4 cellular contexts compared by ENCODE assay signal in the genomic region with DNA sequence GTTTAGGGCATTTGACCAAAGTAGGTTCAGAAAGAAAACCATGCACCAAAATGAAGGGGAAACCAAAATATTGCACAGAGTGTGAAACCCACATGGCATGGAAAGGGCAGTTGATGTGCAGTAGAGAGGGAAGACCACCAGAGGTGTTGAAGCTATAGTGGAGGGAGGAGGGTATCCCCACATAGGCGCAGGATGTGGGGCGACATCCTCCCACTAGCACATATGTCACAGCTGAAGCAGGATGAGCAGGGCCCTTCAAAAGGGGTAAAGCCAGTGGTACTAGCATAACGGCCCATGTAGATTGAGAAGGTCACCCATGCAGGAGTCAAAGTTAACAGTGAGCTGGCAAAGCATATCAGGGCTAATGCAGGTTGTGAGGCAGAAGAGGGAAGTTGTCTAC.
A peak's percentile ranks its signal among the peaks of the same experiment; 100 is the strongest.
DNase-seq lines count a peak whose midpoint lies in the region; ATAC-seq, FAIRE-seq and TF ChIP-seq lines count a peak whose summit lies in the region.
"Not testable (repeated sequence)": the region's sequence is repeated elsewhere in the genome, so short reads cannot be mapped to it uniquely, and the experiment has no call there.

No MANE protein-coding gene starts in this region.

- peak; percentile 46 for FAIRE-seq in urothelium cell line (lab: Jason Lieb, UNC)

- TF ChIP-seq CTCF in OCI-LY7 (conservative IDR thresholded peaks at IDR 0.05; ENCODE audit: low read length): not testable (repeated sequence)

- not testable (repeated sequence) for H3K9me2 ChIP-seq in OCI-LY7 (ENCODE audit: insufficient read depth, low read length)

- H3K79me2 ChIP-seq in OCI-LY7 (ENCODE audit: insufficient read depth, low read depth, low read length): not testable (repeated sequence)

- H3K27ac ChIP-seq in OCI-LY7 (ENCODE audit: low read depth, low read length, poor library complexity, severe bottlenecking): not testable (repeated sequence)

- intact Hi-C loops in OCI-LY7 (cut with micrococcal nuclease; ENCODE audit: unreplicated experiment): not testable (repeated sequence)

- POLR2A ChIA-PET in OCI-LY7 (lab: Charles Lee): not testable (repeated sequence)

- H3K9me3 ChIP-seq in OCI-LY7 (ENCODE audit: low read length): not testable (repeated sequence)

- not testable (repeated sequence) for H3K4me2 ChIP-seq in OCI-LY7 (ENCODE audit: low read length)

- not testable (repeated sequence) for H3K36me3 ChIP-seq in OCI-LY7 (ENCODE audit: insufficient read depth, low read length)

- DNase-seq in OCI-LY7 (ENCODE audit: low spot score); activated naive CD8-positive, alpha-beta T cell treated with anti-CD3 and anti-CD28 coated beads, Interleukin-2, amount 50 U/mL, for 24 hours; immature natural killer cell; urothelium cell line (ENCODE audit: low spot score): not testable (repeated sequence)

- H3K4me3 Mint-ChIP-seq in activated naive CD8-positive, alpha-beta T cell treated with anti-CD3 and anti-CD28 coated beads, Interleukin-2, amount 50 U/mL, for 24 hours: not testable (repeated sequence)
- H3K4me3 Mint-ChIP-seq in immature natural killer cell: peak overlapping the region in 2 of 5 donors; percentile 24 to 60

- not testable (repeated sequence) for H3K27ac Mint-ChIP-seq in activated naive CD8-positive, alpha-beta T cell treated with anti-CD3 and anti-CD28 coated beads, Interleukin-2, amount 50 U/mL, for 24 hours
- H3K27ac Mint-ChIP-seq in immature natural killer cell: peak overlapping the region in 4 of 6 donors; percentile 38 to 68 (median 60)

- H3K4me1 ChIP-seq in OCI-LY7 (ENCODE audit: insufficient read depth, low read length, poor library complexity, severe bottlenecking): not testable (repeated sequence)

- CTCF ChIA-PET in OCI-LY7 (lab: Charles Lee; ENCODE audit: unreplicated experiment): not testable (repeated sequence)

- H2AFZ ChIP-seq in OCI-LY7 (ENCODE audit: low read length): not testable (repeated sequence)

- not testable (repeated sequence) for H4K20me1 ChIP-seq in OCI-LY7 (ENCODE audit: insufficient read depth, low read length)

- not testable (repeated sequence) for H3K4me1 Mint-ChIP-seq in activated naive CD8-positive, alpha-beta T cell treated with anti-CD3 and anti-CD28 coated beads, Interleukin-2, amount 50 U/mL, for 24 hours
- peaks cover 6 to 12% of the 10 kb centered on the region in 2 donors for H3K4me1 Mint-ChIP-seq in immature natural killer cell

- BruUV-seq in OCI-LY7 (replicated peaks; lab: Mats Ljungman, UMichigan): TSS peak; percentile 18

- H3K9me3 Mint-ChIP-seq in activated naive CD8-positive, alpha-beta T cell treated with anti-CD3 and anti-CD28 coated beads, Interleukin-2, amount 50 U/mL, for 24 hours; immature natural killer cell: not testable (repeated sequence)

- H3K27me3 Mint-ChIP-seq in activated naive CD8-positive, alpha-beta T cell treated with anti-CD3 and anti-CD28 coated beads, Interleukin-2, amount 50 U/mL, for 24 hours; immature natural killer cell (ENCODE audit: low read depth in 3 of 3): not testable (repeated sequence)

- ATAC-seq in activated naive CD8-positive, alpha-beta T cell treated with anti-CD3 and anti-CD28 coated beads, Interleukin-2, amount 50 U/mL, for 24 hours: peak; percentile 24

- H3K36me3 Mint-ChIP-seq in activated naive CD8-positive, alpha-beta T cell treated with anti-CD3 and anti-CD28 coated beads, Interleukin-2, amount 50 U/mL, for 24 hours (ENCODE audit: low read depth); immature natural killer cell: not testable (repeated sequence)

- H3K4me3 ChIP-seq in OCI-LY7 (ENCODE audit: low read depth, low read length, poor library complexity, severe bottlenecking): not testable (repeated sequence)
